3 cellular contexts compared by ENCODE assay signal in the genomic region with DNA sequence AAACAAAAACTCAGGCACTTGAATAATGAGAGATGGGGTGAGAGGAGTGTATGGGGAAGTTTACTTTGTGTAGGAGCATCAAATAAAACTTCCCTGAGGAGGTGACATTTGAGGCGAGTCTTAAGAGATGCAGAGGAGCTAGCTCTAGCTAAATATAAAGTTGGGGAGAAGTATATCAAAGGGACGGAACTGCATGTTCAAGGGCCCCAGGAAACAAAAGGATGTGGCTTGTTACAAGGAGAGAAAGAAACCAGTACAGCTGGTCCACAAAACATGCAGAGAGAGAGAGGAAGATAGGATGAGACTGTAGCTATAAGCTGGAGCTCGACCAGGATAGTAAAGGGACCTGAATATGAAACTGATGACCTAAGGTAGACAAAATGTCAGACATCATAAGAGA. TPM values are rescaled to one million over a fixed set of nuclear protein-coding genes. Genes with fewer than 3 reads are reported as not detected.
"Had no signal": no experiment of that assay in that cellular context is flagged by ENCODE, and none has a peak within 500 bp of the region (broad histone marks: within the 10 kb centered on the region; RNA-seq: fewer than 3 reads in every experiment).

No MANE protein-coding gene starts in this region.

- H3K4me3 ChIP-seq: GM12878 had no signal

- ATAC-seq: GM12878 had no signal

- DNase-seq: GDM1, GF-D8 had no signal

RNA-seq across cellular contexts. Expression of a gene that starts 17.6 kb away (rescaled TPM):
- total RNA-seq: GM12878 had no signal
- polyA plus RNA-seq: GM12878 had no signal
